ENCODE assay signal across 24 cellular contexts in genomic region chr20:830011-830521, GRCh38. TPM values are rescaled to one million over a fixed set of nuclear protein-coding genes. Genes with fewer than 3 reads are reported as not detected.
DNase-seq lines count a peak whose midpoint lies in the region; TF ChIP-seq lines count a peak whose summit lies in the region.
"Had no signal": no experiment of that assay in that cellular context is flagged by ENCODE, and none has a peak within 500 bp of the region (broad histone marks: within the 10 kb centered on the region; RNA-seq: fewer than 3 reads in every experiment).

No MANE protein-coding gene starts in this region.

- H3K4me3 Mint-ChIP-seq in CD8-positive, alpha-beta memory T cell: peak overlapping the region in 1 of 7 donors; percentile 64
- H3K4me3 Mint-ChIP-seq: activated CD4-positive, alpha-beta memory T cell treated with anti-CD3 and anti-CD28 coated beads, Interleukin-2, amount 10 ng/mL, durations not matched to agents 7 days and 5 days; activated naive CD8-positive, alpha-beta T cell treated with anti-CD3 and anti-CD28 coated beads for 36 hours; activated T-cell treated with anti-CD3 and anti-CD28 coated beads, Interleukin-2, amount 50 U/mL, for 72 hours; H9; naive B cell; T-cell had no signal

- no peaks in the 10 kb centered on the region for H3K36me3 ChIP-seq in brain microvascular endothelial cell (replicated peaks)
- H3K36me3 ChIP-seq in mesenchymal stem cell (ENCODE audit: control insufficient read depth in 1 of 2, insufficient read depth in 2 of 2, low read depth in 1 of 2, low read length in 2 of 2): no peaks in the 10 kb centered on the region
- H3K36me3 ChIP-seq in CD8-positive, alpha-beta memory T cell (ENCODE audit: insufficient read depth, low read length): no peaks in the 10 kb centered on the region
- H3K36me3 ChIP-seq: breast epithelium, ovary, right lobe of liver, uterus had no signal

- no peak overlapping the region for H2BK15ac ChIP-seq in mesenchymal stem cell (ENCODE audit: low read depth, poor library complexity, severe bottlenecking)

- no peak overlapping the region for H2BK12ac ChIP-seq in mesenchymal stem cell (ENCODE audit: low read length in 2 of 2)

- no peak overlapping the region for H2AFZ ChIP-seq in mesenchymal stem cell (ENCODE audit: low read depth, low read length)

- H3K4me3 ChIP-seq in brain microvascular endothelial cell (ENCODE audit: low read depth, low read length) (no peak overlapping the region), mesenchymal stem cell (ENCODE audit: insufficient read depth in 1 of 2, low read depth in 1 of 2, low read length in 2 of 2) (no peak overlapping the region)
- H3K4me3 ChIP-seq in CD8-positive, alpha-beta memory T cell (ENCODE audit: low read length): no peak overlapping the region
- H3K4me3 ChIP-seq: breast epithelium, dorsolateral prefrontal cortex, ovary, right lobe of liver, uterus had no signal

- WGBS in mesenchymal stem cell: 90% methylated on average over 6 of the region's 8 CpGs

- peak overlapping the region; percentile 35 for H3K27ac ChIP-seq in brain microvascular endothelial cell
- H3K27ac ChIP-seq in mesenchymal stem cell (ENCODE audit: low read length, poor library complexity, severe bottlenecking): no peak overlapping the region
- H3K27ac ChIP-seq in CD8-positive, alpha-beta memory T cell (ENCODE audit: low read depth, low read length): no peak overlapping the region
- H3K27ac ChIP-seq: breast epithelium, dorsolateral prefrontal cortex, ovary, right lobe of liver, RWPE1, uterus, VCaP had no signal

- H3K36me3 Mint-ChIP-seq in CD8-positive, alpha-beta memory T cell: peaks cover 0 to 4% (median 0%) of the 10 kb centered on the region in 3 donors
- H3K36me3 Mint-ChIP-seq: activated naive CD8-positive, alpha-beta T cell treated with anti-CD3 and anti-CD28 coated beads for 36 hours; naive B cell; T-cell had no signal

- no peak overlapping the region for H4K8ac ChIP-seq in mesenchymal stem cell (ENCODE audit: low read length)

- POLR2A ChIA-PET in CD8-positive, alpha-beta memory T cell (lab: Charles Lee): no interaction called here

- CTCF ChIA-PET in CD8-positive, alpha-beta memory T cell (lab: Charles Lee): interaction anchor here (1.0 to 1.3 kb wide), 3 partner anchors 12 to 184 kb away, joined by 3 to 4 read pairs (median 4); no protein-coding TSS in a partner anchor

- H3K4me1 ChIP-seq in mesenchymal stem cell (ENCODE audit: control insufficient read depth, insufficient read depth, low read depth, low read length): peaks cover 6% of the 10 kb centered on the region
- H3K4me1 ChIP-seq in CD8-positive, alpha-beta memory T cell (ENCODE audit: insufficient read depth, low read length): peaks cover 10% of the 10 kb centered on the region

- peak overlapping the region; percentile 48 for H3K9ac ChIP-seq in mesenchymal stem cell (ENCODE audit: low read length)

- H2BK120ac ChIP-seq in mesenchymal stem cell (ENCODE audit: low read depth, low read length): no peak overlapping the region

- no peaks in the 10 kb centered on the region for H3K9me3 ChIP-seq in mesenchymal stem cell (ENCODE audit: control insufficient read depth, low read length)
- H3K9me3 ChIP-seq in CD8-positive, alpha-beta memory T cell (ENCODE audit: low read length): no peaks in the 10 kb centered on the region
- H3K9me3 ChIP-seq: breast epithelium, ovary, right lobe of liver, uterus had no signal

- H3K18ac ChIP-seq in mesenchymal stem cell (ENCODE audit: low read depth in 1 of 2, low read length in 2 of 2): no peak overlapping the region

- in situ Hi-C loops in brain microvascular endothelial cell (cut with HindIII; ENCODE audit: low pct_ligation_motif_present, low sequenced_read_pairs): no loop called here

- H3K27me3 ChIP-seq in brain microvascular endothelial cell (replicated peaks) (no peaks in the 10 kb centered on the region), mesenchymal stem cell (ENCODE audit: control insufficient read depth in 1 of 2, insufficient read depth in 1 of 2, low read length in 2 of 2) (no peaks in the 10 kb centered on the region)
- H3K27me3 ChIP-seq in CD8-positive, alpha-beta memory T cell (ENCODE audit: insufficient read depth, low read length, poor library complexity, severe bottlenecking): no peaks in the 10 kb centered on the region
- H3K27me3 ChIP-seq: breast epithelium, dorsolateral prefrontal cortex, ovary, right lobe of liver, uterus had no signal

- no peak overlapping the region for H3K23ac ChIP-seq in mesenchymal stem cell (ENCODE audit: low read length in 2 of 2)

- H3K4me1 Mint-ChIP-seq in CD8-positive, alpha-beta memory T cell: peaks cover 16 to 18% (median 16%) of the 10 kb centered on the region in 3 donors

- DNase-seq in AG20443 (ENCODE audit: low spot score) (peak; percentile 37), HS-27A (ENCODE audit: low read depth) (peak; percentile 58), brain microvascular endothelial cell (peak; percentile 51), mesenchymal stem cell (peak; percentile 26), UCSD-AML1 (lab: John Stamatoyannopoulos, UW; ENCODE audit: unreplicated experiment) (no peak), SKM-1 treated with dmso at 0.1 percent for 144 hours (lab: John Stamatoyannopoulos, UW; ENCODE audit: unreplicated experiment) (no peak)
- no peak for DNase-seq in stimulated activated CD4-positive, alpha-beta T cell treated with anti-CD3 and anti-CD28 coated beads, Interleukin-2, amount 100 ng/mL, for 48 hours
- no peak for DNase-seq in CD8-positive, alpha-beta memory T cell
- DNase-seq: activated CD4-positive, alpha-beta memory T cell treated with anti-CD3 and anti-CD28 coated beads, Interleukin-2, amount 10 ng/mL, durations not matched to agents 7 days and 5 days; activated naive CD8-positive, alpha-beta T cell treated with anti-CD3 and anti-CD28 coated beads for 36 hours; activated T-cell treated with anti-CD3 and anti-CD28 coated beads, Interleukin-2, amount 50 U/mL, for 72 hours; AML-193; H9; naive B cell; NCI-H1436 treated with DMSO at 0.1 percent for 48 hours; ovary; right lobe of liver; stimulated activated CD4-positive, alpha-beta T cell treated with anti-CD3 and anti-CD28 coated beads, Interleukin-1b, Interleukin-23, amount 100 ng/mL, for 48 hours; uterus had no signal

- H3K4me2 ChIP-seq in mesenchymal stem cell (ENCODE audit: low read length, poor library complexity, severe bottlenecking): no peak overlapping the region

- no peak overlapping the region for H3K14ac ChIP-seq in mesenchymal stem cell (ENCODE audit: low read length in 2 of 2)

- H3K9me3 Mint-ChIP-seq in CD8-positive, alpha-beta memory T cell: no peaks in the 10 kb centered on the region
- H3K9me3 Mint-ChIP-seq: activated CD4-positive, alpha-beta memory T cell treated with anti-CD3 and anti-CD28 coated beads, Interleukin-2, amount 10 ng/mL, durations not matched to agents 7 days and 5 days; activated naive CD8-positive, alpha-beta T cell treated with anti-CD3 and anti-CD28 coated beads for 36 hours; activated T-cell treated with anti-CD3 and anti-CD28 coated beads, Interleukin-2, amount 50 U/mL, for 72 hours; H9; naive B cell; T-cell had no signal

- no peak overlapping the region for H4K91ac ChIP-seq in mesenchymal stem cell (ENCODE audit: low read length)

- no peaks in the 10 kb centered on the region for H3K27me3 Mint-ChIP-seq in CD8-positive, alpha-beta memory T cell
- H3K27me3 Mint-ChIP-seq: activated CD4-positive, alpha-beta memory T cell treated with anti-CD3 and anti-CD28 coated beads, Interleukin-2, amount 10 ng/mL, durations not matched to agents 7 days and 5 days; activated naive CD8-positive, alpha-beta T cell treated with anti-CD3 and anti-CD28 coated beads for 36 hours had no signal

- peaks cover 6% of the 10 kb centered on the region for H3K79me1 ChIP-seq in mesenchymal stem cell (replicated peaks; ENCODE audit: low read length, poor library complexity, severe bottlenecking)

- H2AK5ac ChIP-seq in mesenchymal stem cell (ENCODE audit: low read length, severe bottlenecking): no peak overlapping the region

- H3K4ac ChIP-seq in mesenchymal stem cell (ENCODE audit: low read depth in 1 of 2, low read length in 2 of 2): no peak overlapping the region

- peak overlapping the region in 1 of 8 donors; percentile 47 for H3K27ac Mint-ChIP-seq in CD8-positive, alpha-beta memory T cell
- H3K27ac Mint-ChIP-seq: activated naive CD8-positive, alpha-beta T cell treated with anti-CD3 and anti-CD28 coated beads for 36 hours; activated T-cell treated with anti-CD3 and anti-CD28 coated beads, Interleukin-2, amount 50 U/mL, for 72 hours; H9; T-cell had no signal

- no peak overlapping the region for H2BK5ac ChIP-seq in mesenchymal stem cell (ENCODE audit: low read depth, low read length, poor library complexity, severe bottlenecking)

- no peak for TF ChIP-seq CTCF in brain microvascular endothelial cell (IDR thresholded peaks at IDR 0.05; ENCODE audit: low read depth, low read length, missing control alignments)

RNA-seq across cellular contexts. Expression of gene FAM110A, which starts 3.4 kb away (rescaled TPM):
- polyA plus RNA-seq in mesenchymal stem cell (2013, experiment 1 of 2): 2.1 TPM
- polyA plus RNA-seq in mesenchymal stem cell (2013, experiment 2 of 2): 2.0 TPM
- total RNA-seq in CD8-positive, alpha-beta memory T cell: 10 to 100 TPM; 13.3 to 15.0 TPM
- polyA plus RNA-seq in CD8-positive, alpha-beta memory T cell: 14.9 TPM

Comparison
In these comparisons a context has a peak if more than half of its experiments do, and no peak if none do; other contexts are left out.
1. DNase-seq: peak in AG20443 (single experiment), HS-27A (single experiment), brain microvascular endothelial cell (single experiment) and mesenchymal stem cell (single experiment); none in UCSD-AML1 (single experiment), stimulated activated CD4-positive, alpha-beta T cell treated with anti-CD3 and anti-CD28 coated beads, Interleukin-2, amount 100 ng/mL, for 48 hours (0 of 2), CD8-positive, alpha-beta memory T cell (0 of 5) and SKM-1 treated with dmso at 0.1 percent for 144 hours (single experiment).